In the genomic region with DNA sequence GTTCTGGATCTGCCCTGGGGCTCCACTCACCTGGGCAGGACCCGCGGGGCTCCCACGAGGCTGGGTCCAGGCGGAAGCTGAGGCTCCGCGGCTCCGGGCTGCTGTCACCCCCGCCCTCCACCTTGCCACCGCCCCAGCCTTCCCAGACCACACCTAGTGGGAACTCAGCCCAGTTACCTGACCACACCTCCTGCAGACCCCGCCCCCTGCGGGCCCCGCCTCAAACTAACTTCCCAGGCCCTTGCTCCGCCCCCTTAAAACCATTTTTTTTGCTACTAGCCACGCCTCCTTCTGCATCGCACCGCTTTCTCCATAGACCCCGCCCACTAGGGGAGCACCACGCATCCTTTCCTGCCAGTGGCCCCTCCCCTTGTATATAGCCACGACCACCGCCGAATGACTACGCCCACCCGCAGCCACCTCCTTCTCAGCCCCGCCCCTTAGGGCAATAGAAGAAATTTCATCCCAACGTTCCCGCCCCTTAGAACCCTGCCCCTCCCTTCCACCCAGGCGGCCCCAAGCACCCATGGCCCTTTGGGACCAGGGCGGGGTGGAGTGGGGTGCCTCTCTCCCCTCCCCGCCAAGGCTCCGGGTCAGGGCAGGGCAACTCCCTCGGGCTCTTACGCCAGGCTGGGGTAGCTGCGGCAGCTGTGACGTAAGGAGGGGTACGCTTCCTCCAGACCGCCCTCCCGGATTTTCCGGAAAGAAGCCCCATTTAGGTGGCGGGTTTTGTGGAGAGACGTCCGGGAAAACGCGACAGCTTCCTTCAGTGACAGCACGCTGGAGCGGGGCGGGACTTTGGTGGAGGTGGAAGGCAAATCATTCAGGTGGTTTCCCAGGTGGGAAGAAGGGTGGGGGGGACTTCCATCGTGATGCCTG, we compare ENCODE assay signal across 8 cellular contexts. TPM values are rescaled to one million over a fixed set of nuclear protein-coding genes. Genes with fewer than 3 reads are reported as not detected.
DNase-seq lines count a peak whose midpoint lies in the region; ATAC-seq and TF ChIP-seq lines count a peak whose summit lies in the region.

A gene (minus strand): TSS at position 79 of the 879 bp plus-strand sequence. CDS start 3,687 bp downstream, outside the sequence.

- ATAC-seq in CD4-positive, alpha-beta T cell (ENCODE audit: poor library complexity), result peak; percentile 71
- ATAC-seq in GM19463 (IDR thresholded peaks at IDR 0.05; ENCODE audit: unreplicated experiment) (peak; percentile 60), HG03571 (IDR thresholded peaks at IDR 0.05; ENCODE audit: unreplicated experiment) (peak; percentile 58), PC-3 (peak; percentile 76), gastroesophageal sphincter (peak; percentile 39)

- no peaks in the 10 kb centered on the region for H3K9me3 Mint-ChIP-seq in CD4-positive, alpha-beta T cell

- peak within 1 kb of the TSS; percentile 73 for H3K4me3 ChIP-seq in PC-3 (ENCODE audit: low read length)
- peak within 1 kb of the TSS in 1 of 2 donors; percentile 35 for H3K4me3 ChIP-seq in gastroesophageal sphincter
- no peak within 1 kb of the TSS for H3K4me3 ChIP-seq in uterus

- peak within 1 kb of the TSS; percentile 93 for H3K27ac ChIP-seq in CD4-positive, alpha-beta T cell (ENCODE audit: low read depth, low read length)
- H3K27ac ChIP-seq in PC-3 (ENCODE audit: low read length) (peak within 1 kb of the TSS; percentile 95), gastroesophageal sphincter (no peak within 1 kb of the TSS), uterus (no peak within 1 kb of the TSS)

- TF ChIP-seq EP300 in gastroesophageal sphincter (IDR thresholded peaks at IDR 0.05), result no peak

- H3K4me1 ChIP-seq in PC-3 (ENCODE audit: insufficient read depth, low read length) (peaks cover 31% of the 10 kb centered on the region), gastroesophageal sphincter (peaks cover 0 to 14% (median 8%) of the 10 kb centered on the region in 3 donors), uterus (no peaks in the 10 kb centered on the region)

- H3K4me1 Mint-ChIP-seq in CD4-positive, alpha-beta T cell (ENCODE audit: low read depth), result peaks cover 47% of the 10 kb centered on the region

- WGBS in gastroesophageal sphincter (ENCODE audit: low coverage in 1 of 2), 2 donors, result 0 to 3% methylated on average over 10 to 15 of the region's 47 CpGs

- no TSS peak for BruUV-seq in PC-3 (replicated peaks; lab: Mats Ljungman, UMichigan)

- H3K9ac ChIP-seq in PC-3 (ENCODE audit: low read length), result peak within 1 kb of the TSS; percentile 88

- peak within 1 kb of the TSS; percentile 76 for H2AFZ ChIP-seq in PC-3 (ENCODE audit: low read length)

- TF ChIP-seq POLR2A in gastroesophageal sphincter (IDR thresholded peaks at IDR 0.05) (no peak), uterus (IDR thresholded peaks at IDR 0.05) (peak in 1 of 2 donors; percentile 49)

- H3K9me2 ChIP-seq in PC-3 (replicated peaks; ENCODE audit: low read length), result no peaks in the 10 kb centered on the region

- no peaks in the 10 kb centered on the region for H3F3A ChIP-seq in PC-3 (ENCODE audit: low read length, unreplicated experiment)

- intact Hi-C loops in CD4-positive, alpha-beta T cell (cut with DNase I, micrococcal nuclease), result loop anchor here (1.0 to 5.0 kb wide), 6 partner anchors 15 to 135 kb away; a partner anchor contains a TSS
- intact Hi-C loops in PC-3 (cut with micrococcal nuclease), result loop anchor here (1.0 to 2.0 kb wide), 3 partner anchors 30 to 96 kb away; a partner anchor contains a TSS
- intact Hi-C loops in posterior vena cava (cut with DNase I), result no loop called here
- intact Hi-C loops in uterus (cut with DNase I; ENCODE audit: low total_unique reads), result no loop called here

- H3K4me2 ChIP-seq in PC-3 (ENCODE audit: low read length), result peak within 1 kb of the TSS; percentile 83

- no peaks in the 10 kb centered on the region for H3K27me3 ChIP-seq in CD4-positive, alpha-beta T cell (ENCODE audit: control insufficient read depth, insufficient read depth, low read length)
- H3K27me3 ChIP-seq in PC-3 (ENCODE audit: low read length) (no peaks in the 10 kb centered on the region), gastroesophageal sphincter (peaks cover 88% of the 10 kb centered on the region), uterus (peaks cover 0 to 9% of the 10 kb centered on the region in 2 donors)

- H3K36me3 Mint-ChIP-seq in CD4-positive, alpha-beta T cell (ENCODE audit: low read depth), result peaks cover 32% of the 10 kb centered on the region

- H3K9me3 ChIP-seq in CD4-positive, alpha-beta T cell (ENCODE audit: control insufficient read depth, low read length), result no peaks in the 10 kb centered on the region
- H3K9me3 ChIP-seq in PC-3 (ENCODE audit: low read length) (no peaks in the 10 kb centered on the region), gastroesophageal sphincter (no peaks in the 10 kb centered on the region), uterus (no peaks in the 10 kb centered on the region)

- peak within 1 kb of the TSS; percentile 96 for H3K27ac Mint-ChIP-seq in CD4-positive, alpha-beta T cell

- peak; percentile 90 to 96 (median 94) for DNase-seq in CD4-positive, alpha-beta T cell
- DNase-seq in PC-3 (peak; percentile 99), posterior vena cava (ENCODE audit: low spot score) (peak; percentile 87), uterus (peak; percentile 40 to 43)
- DNase-seq in activated T-cell treated with anti-CD3 and anti-CD28 coated beads, Interleukin-2, amount 50 U/mL, for 48 hours, result peak; percentile 96

- H3K4me3 Mint-ChIP-seq in CD4-positive, alpha-beta T cell, result peak within 1 kb of the TSS; percentile 92

- CTCF ChIA-PET in CD4-positive, alpha-beta T cell (lab: Charles Lee), result interaction anchor here (1.2 to 2.5 kb wide), 7 partner anchors 11 to 96 kb away, joined by 3 to 13 read pairs (median 3); no protein-coding TSS in a partner anchor
- CTCF ChIA-PET in PC-3 (lab: Charles Lee), result no interaction called here

- no peaks in the 10 kb centered on the region for H3K27me3 Mint-ChIP-seq in CD4-positive, alpha-beta T cell

- H3K79me2 ChIP-seq in PC-3 (ENCODE audit: low read length), result peaks cover 42% of the 10 kb centered on the region

- H3K36me3 ChIP-seq in PC-3 (ENCODE audit: low read depth, low read length) (peaks cover 5% of the 10 kb centered on the region), gastroesophageal sphincter (no peaks in the 10 kb centered on the region), uterus (no peaks in the 10 kb centered on the region)

- POLR2A ChIA-PET in CD4-positive, alpha-beta T cell (lab: Charles Lee), result interaction anchor here (0.8 to 3.7 kb wide), 8 partner anchors 11 to 123 kb away, joined by 3 to 32 read pairs (median 6); a partner anchor contains a TSS
- POLR2A ChIA-PET in PC-3 (lab: Charles Lee; ENCODE audit: unreplicated experiment), result no interaction called here

- TF ChIP-seq CTCF in CD4-positive, alpha-beta T cell (IDR thresholded peaks at IDR 0.05), result no peak
- TF ChIP-seq CTCF in PC-3 (conservative IDR thresholded peaks at IDR 0.05; ENCODE audit: low read depth, low read length), result no peak
- TF ChIP-seq CTCF in gastroesophageal sphincter (IDR thresholded peaks at IDR 0.05), result no peak
- TF ChIP-seq CTCF in uterus (IDR thresholded peaks at IDR 0.05), result no peak

- H4K20me1 ChIP-seq in PC-3 (ENCODE audit: low read length), result no peaks in the 10 kb centered on the region

RNA-seq across cellular contexts. Expression of the gene that starts here (rescaled TPM):
- total RNA-seq in CD4-positive, alpha-beta T cell, result 10 to 100 TPM; 39.2 to 41.3 TPM
- total RNA-seq in PC-3 (2014; rRNA removed) (141 and 162 TPM in 2 replicates), gastroesophageal sphincter (1 to 10 TPM in 2 of 4 donors, under 1 TPM in 1, not detected in 1; 0.78 to 5.8 (median 1.7) TPM), posterior vena cava (under 1 TPM; 0.37 to 0.52 TPM), uterus (1 to 10 TPM in 2 of 4 donors, not detected in 2; 1.0 to 5.4 TPM)

Comparison
In these comparisons a context has a peak if more than half of its experiments do, and no peak if none do; other contexts are left out.
1. RNA of the gene that starts here (total RNA-seq): 141 to 162 TPM in PC-3 and 39.2 to 41.3 TPM in CD4-positive, alpha-beta T cell; 0.78 to 5.8 TPM in gastroesophageal sphincter, 1.0 to 5.4 TPM in uterus and 0.37 to 0.52 TPM in posterior vena cava; every median in the first group is over 4 times any median in the second.
2. Peak in DNase-seq in posterior vena cava; RNA of the gene not detected or under 1 TPM.
3. DNase-seq: peak in every context shown above with its lines; median percentile 99 in PC-3; 96 in activated T-cell treated with anti-CD3 and anti-CD28 coated beads, Interleukin-2, amount 50 U/mL, for 48 hours; 94 in CD4-positive, alpha-beta T cell; 87 in posterior vena cava; 42 in uterus.
4. H3K27ac ChIP-seq: peak in CD4-positive, alpha-beta T cell (single experiment) and PC-3 (single experiment); none in gastroesophageal sphincter (0 of 4) and uterus (0 of 2).
5. intact Hi-C loops: an anchor here in CD4-positive, alpha-beta T cell (1.0 to 5.0 kb wide) and PC-3 (1.0 to 2.0 kb wide); none called in posterior vena cava and uterus.
6. Peak in every context shown above with its lines, with median percentiles within 50 percentile points of each other: ATAC-seq.